In genomic region chr2:203758841-203759691, GRCh38 we compare ENCODE assay signal across 12 cellular contexts. TPM values are rescaled to one million over a fixed set of nuclear protein-coding genes. Genes with fewer than 3 reads are reported as not detected.
A peak's percentile ranks its signal among the peaks of the same experiment; 100 is the strongest.
DNase-seq lines count a peak whose midpoint lies in the region; TF ChIP-seq lines count a peak whose summit lies in the region.
"Had no signal": no experiment of that assay in that cellular context is flagged by ENCODE, and none has a peak within 500 bp of the region (broad histone marks: within the 10 kb centered on the region; RNA-seq: fewer than 3 reads in every experiment).

No MANE protein-coding gene starts in this region.

- no peaks in the 10 kb centered on the region for H3K9me3 ChIP-seq in neural progenitor cell (ENCODE audit: low read depth)

- H4K20me1 ChIP-seq in neural progenitor cell (ENCODE audit: low read depth): no peaks in the 10 kb centered on the region

- no peaks in the 10 kb centered on the region for H3K27me3 ChIP-seq in neural progenitor cell
- H3K27me3 ChIP-seq: gastroesophageal sphincter had no signal

- H3K4me3 ChIP-seq in neural progenitor cell: no peak overlapping the region
- H3K4me3 ChIP-seq: gastroesophageal sphincter, lower lobe of right lung had no signal

- H3K9me3 Mint-ChIP-seq in dendritic cell treated with granulocyte-macrophage colony-stimulating factor and Interleukin-4, amounts not matched to agents 40 ng/mL and 50 ng/mL, for 4 days: peaks cover 45% of the 10 kb centered on the region
- H3K9me3 Mint-ChIP-seq in neural progenitor cell: peaks cover 30% of the 10 kb centered on the region

- H3K4me1 Mint-ChIP-seq in dendritic cell treated with granulocyte-macrophage colony-stimulating factor and Interleukin-4, amounts not matched to agents 40 ng/mL and 50 ng/mL, for 4 days (ENCODE audit: low read depth): peaks cover 13% of the 10 kb centered on the region
- no peaks in the 10 kb centered on the region for H3K4me1 Mint-ChIP-seq in neural progenitor cell

- no peaks in the 10 kb centered on the region for H3K4me1 ChIP-seq in neural progenitor cell
- H3K4me1 ChIP-seq: lower lobe of right lung had no signal

- TF ChIP-seq CTCF in neural progenitor cell (IDR thresholded peaks at IDR 0.05): no peak

- H3K36me3 ChIP-seq in neural progenitor cell: no peaks in the 10 kb centered on the region
- H3K36me3 ChIP-seq: gastroesophageal sphincter, lower lobe of right lung had no signal

- peaks cover 13% of the 10 kb centered on the region for H3K36me3 Mint-ChIP-seq in dendritic cell treated with granulocyte-macrophage colony-stimulating factor and Interleukin-4, amounts not matched to agents 40 ng/mL and 50 ng/mL, for 4 days (ENCODE audit: low read depth)
- peaks cover 4% of the 10 kb centered on the region for H3K36me3 Mint-ChIP-seq in neural progenitor cell

- H2AFZ ChIP-seq in neural progenitor cell (replicated peaks): peak overlapping the region; percentile 12

- no peaks in the 10 kb centered on the region for H3K79me2 ChIP-seq in neural progenitor cell (ENCODE audit: low read depth)

- H3K27ac ChIP-seq in neural progenitor cell: no peak overlapping the region
- H3K27ac ChIP-seq: gastroesophageal sphincter, lower lobe of right lung had no signal

- no peaks in the 10 kb centered on the region for H3F3A ChIP-seq in neural progenitor cell (ENCODE audit: low read depth)

- H3K9ac ChIP-seq in neural progenitor cell: no peak overlapping the region

- intact Hi-C loops in dendritic cell treated with granulocyte-macrophage colony-stimulating factor and Interleukin-4, amounts not matched to agents 40 ng/mL and 50 ng/mL, for 4 days (cut with micrococcal nuclease): no loop called here

- no peak overlapping the region for H3K4me3 Mint-ChIP-seq in dendritic cell treated with granulocyte-macrophage colony-stimulating factor and Interleukin-4, amounts not matched to agents 40 ng/mL and 50 ng/mL, for 4 days
- H3K4me3 Mint-ChIP-seq in neural progenitor cell: no peak overlapping the region

- peak; percentile 88 for DNase-seq in EH (ENCODE audit: low read depth)
- peak; percentile 91 for DNase-seq in M059J (ENCODE audit: low read depth)
- DNase-seq in neural progenitor cell (ENCODE audit: low spot score): no peak
- no peak for DNase-seq in NCI-H2107 treated with DMSO at 0.1 percent for 48 hours (lab: John Stamatoyannopoulos, UW; ENCODE audit: unreplicated experiment)
- DNase-seq in stimulated activated CD4-positive, alpha-beta T cell treated with anti-CD3 and anti-CD28 coated beads, Interleukin-4, amount 100 ng/mL, for 4 hours: no peak
- DNase-seq in SK-N-DZ (ENCODE audit: low spot score): no peak
- DNase-seq: activated CD4-positive, alpha-beta T cell treated with anti-CD3 and anti-CD28 coated beads, Interleukin-2, amount 50 U/mL, for 4 hours; lower lobe of right lung; NCI-H2081 treated with DMSO at 0.1 percent for 48 hours; SIG-M5 had no signal

- H3K27ac Mint-ChIP-seq in dendritic cell treated with granulocyte-macrophage colony-stimulating factor and Interleukin-4, amounts not matched to agents 40 ng/mL and 50 ng/mL, for 4 days: peak overlapping the region; percentile 17
- H3K27ac Mint-ChIP-seq in neural progenitor cell: no peak overlapping the region

- H3K4me2 ChIP-seq in neural progenitor cell: no peak overlapping the region

- no peaks in the 10 kb centered on the region for H3K27me3 Mint-ChIP-seq in dendritic cell treated with granulocyte-macrophage colony-stimulating factor and Interleukin-4, amounts not matched to agents 40 ng/mL and 50 ng/mL, for 4 days
- peaks cover 2% of the 10 kb centered on the region for H3K27me3 Mint-ChIP-seq in neural progenitor cell (ENCODE audit: insufficient read depth, low read depth)

RNA-seq across cellular contexts. Expression of gene CD28, which starts 52.6 kb away (rescaled TPM):
- not detected in 2 replicates for total RNA-seq in M059J (2014; rRNA removed; shearing (Covaris generic))
- not detected in 2 replicates for total RNA-seq in neural progenitor cell (ENCODE audit: low replicate concordance)
- not detected in 2 replicates for polyA plus RNA-seq in SK-N-DZ (2014; cell fraction: cytosol; rRNA removed)
- polyA plus RNA-seq in SK-N-DZ (2014; cell fraction: nucleus; rRNA removed): not detected in 2 replicates

Comparison
In these comparisons a context has a peak if more than half of its experiments do, and no peak if none do; other contexts are left out.
1. DNase-seq: peak in EH (single experiment) and M059J (single experiment); none in neural progenitor cell (single experiment), NCI-H2107 treated with DMSO at 0.1 percent for 48 hours (single experiment), stimulated activated CD4-positive, alpha-beta T cell treated with anti-CD3 and anti-CD28 coated beads, Interleukin-4, amount 100 ng/mL, for 4 hours (0 of 2) and SK-N-DZ (single experiment).